Comparison of ENCODE assay signal across 17 cellular contexts in the genomic region with DNA sequence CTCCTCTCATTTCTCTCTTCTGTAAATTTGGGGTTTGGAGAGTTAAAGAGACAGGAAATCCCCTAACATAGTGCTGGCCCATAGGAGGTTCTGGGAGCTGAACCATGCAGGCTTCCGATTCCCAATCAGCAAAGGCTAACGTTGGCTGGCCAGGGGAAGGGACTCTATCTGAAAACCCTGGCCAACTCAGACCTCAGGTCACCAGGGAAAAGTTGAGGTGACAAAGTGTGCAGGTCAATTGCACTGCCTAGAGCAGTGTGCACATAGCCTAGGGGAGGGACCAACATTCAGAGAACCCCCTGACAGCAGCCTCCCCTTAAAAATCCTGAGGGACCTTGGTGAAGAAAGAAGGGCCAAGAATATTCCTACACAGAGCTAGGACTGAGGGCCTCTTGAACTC. TPM values are rescaled to one million over a fixed set of nuclear protein-coding genes. Genes with fewer than 3 reads are reported as not detected.
DNase-seq lines count a peak whose midpoint lies in the region; ATAC-seq and TF ChIP-seq lines count a peak whose summit lies in the region.
"Had no signal": no experiment of that assay in that cellular context is flagged by ENCODE, and none has a peak within 500 bp of the region (broad histone marks: within the 10 kb centered on the region; RNA-seq: fewer than 3 reads in every experiment).

No MANE protein-coding gene starts in this region.

- TF ChIP-seq CTCF in RWPE2 (IDR thresholded peaks at IDR 0.05; ENCODE audit: poor library complexity, severe bottlenecking): no peak

- no peaks in the 10 kb centered on the region for H3K27me3 ChIP-seq in RWPE2 (ENCODE audit: insufficient read depth, poor library complexity, severe bottlenecking)
- H3K27me3 ChIP-seq: BLaER1 treated with 17β-estradiol and CSF1 and Interleukin-3, amounts not matched to agents 10 nM and 100 nM had no signal

- no peak overlapping the region for H3K4me3 ChIP-seq in RWPE2 (ENCODE audit: severe bottlenecking)
- H3K4me3 ChIP-seq: A549; BLaER1 treated with 17β-estradiol and CSF1 and Interleukin-3, amounts not matched to agents 10 nM and 100 nM had no signal

- H3K27ac ChIP-seq in RWPE2 (ENCODE audit: poor library complexity, severe bottlenecking): no peak overlapping the region
- H3K27ac ChIP-seq: 22Rv1; A549; BLaER1 treated with 17β-estradiol and CSF1 and Interleukin-3, amounts not matched to agents 10 nM and 100 nM; C4-2B had no signal

- peaks cover 30% of the 10 kb centered on the region for H3K36me3 ChIP-seq in RWPE2 (ENCODE audit: low read depth)

- peaks cover 3% of the 10 kb centered on the region for H3K4me1 ChIP-seq in RWPE2 (ENCODE audit: insufficient read depth, poor library complexity, severe bottlenecking)
- H3K4me1 ChIP-seq: A549, Caco-2 had no signal

- H3K9me3 ChIP-seq in RWPE2 (ENCODE audit: severe bottlenecking): no peaks in the 10 kb centered on the region
- H3K9me3 ChIP-seq: A549; BLaER1 treated with 17β-estradiol and CSF1 and Interleukin-3, amounts not matched to agents 10 nM and 100 nM; Caco-2 had no signal

- ATAC-seq in RWPE2 (ENCODE audit: low read depth): no peak
- no peak for ATAC-seq in GM18511 (IDR thresholded peaks at IDR 0.05; ENCODE audit: unreplicated experiment)
- ATAC-seq: A549; CD8-positive, alpha-beta T cell had no signal

- DNase-seq in RWPE2 (ENCODE audit: low spot score) (peak; percentile 18), islet precursor cell (peak; percentile 12), ureter (ENCODE audit: low spot score) (peak; percentile 26)
- DNase-seq in activated CD4-positive, alpha-beta T cell treated with anti-CD3 and anti-CD28 coated beads for 1 hour: no peak
- DNase-seq in stimulated activated naive CD4-positive, alpha-beta T cell (lab: John Stamatoyannopoulos, UW): no peak
- DNase-seq: AML-193; Caco-2; Calu3; CD4-positive, alpha-beta T cell; CD8-positive, alpha-beta T cell; DMS79 treated with DMSO at 0.1 percent for 48 hours; GF-D8 had no signal

RNA-seq across cellular contexts. Expression of gene TTC7B, which starts 38.9 kb away (rescaled TPM):
- 68.8 TPM for total RNA-seq in ureter

Comparison
In these comparisons a context has a peak if more than half of its experiments do, and no peak if none do; other contexts are left out.
1. DNase-seq: peak in RWPE2 (single experiment), islet precursor cell (single experiment) and ureter (single experiment); none in activated CD4-positive, alpha-beta T cell treated with anti-CD3 and anti-CD28 coated beads for 1 hour (single experiment) and stimulated activated naive CD4-positive, alpha-beta T cell (0 of 6).